14 cellular contexts compared by ENCODE assay signal in genomic region chr5:72649449-72649848, GRCh38.
DNase-seq lines count a peak whose midpoint lies in the region; ATAC-seq and TF ChIP-seq lines count a peak whose summit lies in the region.
"Had no signal": no experiment of that assay in that cellular context is flagged by ENCODE, and none has a peak within 500 bp of the region (broad histone marks: within the 10 kb centered on the region; RNA-seq: fewer than 3 reads in every experiment).

No MANE protein-coding gene starts in this region.

- no peaks in the 10 kb centered on the region for H3K27me3 Mint-ChIP-seq in MCF 10A (ENCODE audit: insufficient read depth, unreplicated experiment)

- in situ Hi-C loops in mammary epithelial cell (cut with MboI; ENCODE audit: low sequenced_read_pairs in 2 of 2): no loop called here

- H3K4me2 ChIP-seq in mammary epithelial cell (ENCODE audit: insufficient read depth, low read depth, low read length): no peak overlapping the region

- H4K20me1 ChIP-seq in mammary epithelial cell (ENCODE audit: insufficient read depth, low read length): no peaks in the 10 kb centered on the region

- no peak overlapping the region for H2AFZ ChIP-seq in mammary epithelial cell (ENCODE audit: low read depth, low read length)

- H3K4me3 ChIP-seq in mammary epithelial cell (replicated peaks in 1 of 3; ENCODE audit: insufficient read depth in 1 of 3, low read depth in 2 of 3, low read length in 3 of 3): no peak overlapping the region

- H3K27ac ChIP-seq in mammary epithelial cell (ENCODE audit: insufficient read depth, low read depth, low read length): no peak overlapping the region
- H3K27ac ChIP-seq: 22Rv1 had no signal

- no peaks in the 10 kb centered on the region for H3K9me3 ChIP-seq in mammary epithelial cell (replicated peaks; ENCODE audit: insufficient read depth, low read length)

- intact Hi-C loops in MCF 10A (cut with micrococcal nuclease) (no loop called here), mammary epithelial cell (cut with micrococcal nuclease) (no loop called here)

- peak; percentile 69 for DNase-seq in MCF 10A (ENCODE audit: unreplicated experiment)
- DNase-seq in mammary epithelial cell: no peak
- peak; percentile 44 for DNase-seq in SW480 (ENCODE audit: low spot score)
- peak; percentile 83 for DNase-seq in islet precursor cell
- DNase-seq in NOMO-1 (lab: John Stamatoyannopoulos, UW; ENCODE audit: unreplicated experiment in 2 of 2): no peak
- DNase-seq in GOT3 (lab: John Stamatoyannopoulos, UW): no peak
- DNase-seq: activated naive CD4-positive, alpha-beta T cell treated with anti-CD3 and anti-CD28 coated beads, Interleukin-2, amount 10 ng/mL, durations not matched to agents 7 days and 5 days; erythroblast; left ventricle myocardium superior; NCI-H2081; substantia nigra had no signal

- POLR2A ChIA-PET in MCF 10A (lab: Yijun Ruan, JAX): interaction anchor here (1.4 to 3.0 kb wide), 2 partner anchors 43 to 169 kb away, joined by 4 to 10 read pairs; no protein-coding TSS in a partner anchor

- no peaks in the 10 kb centered on the region for H3K79me2 ChIP-seq in mammary epithelial cell (ENCODE audit: insufficient read depth, low read length)

- TF ChIP-seq CTCF in MCF 10A (IDR thresholded peaks at IDR 0.05; ENCODE audit: unreplicated experiment) (no peak), mammary epithelial cell (conservative IDR thresholded peaks at IDR 0.05 in 1 of 2, IDR thresholded peaks at IDR 0.05 in 1 of 2; ENCODE audit: extremely low read depth in 1 of 2, insufficient read depth in 1 of 2, low read depth in 1 of 2, low read length in 2 of 2) (no peak)

- no peaks in the 10 kb centered on the region for H3K36me3 ChIP-seq in mammary epithelial cell (ENCODE audit: insufficient read depth, low read length)

- ATAC-seq in HG02938 (IDR thresholded peaks at IDR 0.05; ENCODE audit: unreplicated experiment) (no peak), HG03378 (IDR thresholded peaks at IDR 0.05; ENCODE audit: unreplicated experiment) (no peak)
- ATAC-seq: left ventricle myocardium superior had no signal

- H3K4me1 Mint-ChIP-seq in MCF 10A (ENCODE audit: insufficient read depth, unreplicated experiment): peaks cover 24% of the 10 kb centered on the region
- H3K4me1 Mint-ChIP-seq: activated naive CD4-positive, alpha-beta T cell treated with anti-CD3 and anti-CD28 coated beads, Interleukin-2, amount 10 ng/mL, durations not matched to agents 7 days and 5 days had no signal

- no peaks in the 10 kb centered on the region for H3K9me3 Mint-ChIP-seq in MCF 10A (ENCODE audit: unreplicated experiment)
- H3K9me3 Mint-ChIP-seq: activated naive CD4-positive, alpha-beta T cell treated with anti-CD3 and anti-CD28 coated beads, Interleukin-2, amount 10 ng/mL, durations not matched to agents 7 days and 5 days had no signal

- H3K4me1 ChIP-seq in mammary epithelial cell (ENCODE audit: insufficient read depth, low read length): no peaks in the 10 kb centered on the region

- no peaks in the 10 kb centered on the region for H3K27me3 ChIP-seq in mammary epithelial cell (ENCODE audit: insufficient read depth, low read length)

- 59% methylated on average over 3 of the region's 7 CpGs for WGBS in mammary epithelial cell (ENCODE audit: low coverage, missing lambda C conversion rate)

- H3K36me3 Mint-ChIP-seq in MCF 10A (ENCODE audit: insufficient read depth, unreplicated experiment): no peaks in the 10 kb centered on the region
- H3K36me3 Mint-ChIP-seq: activated naive CD4-positive, alpha-beta T cell treated with anti-CD3 and anti-CD28 coated beads, Interleukin-2, amount 10 ng/mL, durations not matched to agents 7 days and 5 days had no signal

- BruUV-seq in MCF 10A (replicated peaks; lab: Mats Ljungman, UMichigan): no TSS peak
- no TSS peak for BruUV-seq in mammary epithelial cell (replicated peaks; lab: Mats Ljungman, UMichigan)

- H3K4me3 Mint-ChIP-seq in MCF 10A (ENCODE audit: unreplicated experiment): no peak overlapping the region
- H3K4me3 Mint-ChIP-seq: activated naive CD4-positive, alpha-beta T cell treated with anti-CD3 and anti-CD28 coated beads, Interleukin-2, amount 10 ng/mL, durations not matched to agents 7 days and 5 days had no signal

- H3K27ac Mint-ChIP-seq in MCF 10A (ENCODE audit: low read depth, unreplicated experiment): no peak overlapping the region
- H3K27ac Mint-ChIP-seq: activated naive CD4-positive, alpha-beta T cell treated with anti-CD3 and anti-CD28 coated beads, Interleukin-2, amount 10 ng/mL, durations not matched to agents 7 days and 5 days had no signal

- dilution Hi-C loops in mammary epithelial cell (cut with HindIII; ENCODE audit: low sequenced_read_pairs): no loop called here

- CTCF ChIA-PET in MCF 10A (lab: Yijun Ruan, JAX) (interaction anchor here (0.7 to 1.0 kb wide), 2 partner anchors 15 to 169 kb away, joined by 3 read pairs; no protein-coding TSS in a partner anchor), mammary epithelial cell (lab: Charles Lee; ENCODE audit: low non-redundant PET) (no interaction called here)

- H3K9ac ChIP-seq in mammary epithelial cell (ENCODE audit: insufficient read depth, low read length): no peak overlapping the region

Comparison
In these comparisons a context has a peak if more than half of its experiments do, and no peak if none do; other contexts are left out.
1. DNase-seq: peak in MCF 10A (single experiment), SW480 (single experiment) and islet precursor cell (single experiment); none in mammary epithelial cell (single experiment), NOMO-1 (0 of 2) and GOT3 (single experiment).